In genomic region chr1:216750031-216750627, GRCh38 we compare ENCODE assay signal across 9 cellular contexts. TPM values are rescaled to one million over a fixed set of nuclear protein-coding genes. Genes with fewer than 3 reads are reported as not detected.
A peak's percentile ranks its signal among the peaks of the same experiment; 100 is the strongest.
DNase-seq lines count a peak whose midpoint lies in the region; ATAC-seq, FAIRE-seq and TF ChIP-seq lines count a peak whose summit lies in the region.
"Had no signal": no experiment of that assay in that cellular context is flagged by ENCODE, and none has a peak within 500 bp of the region (broad histone marks: within the 10 kb centered on the region; RNA-seq: fewer than 3 reads in every experiment).

No MANE protein-coding gene starts in this region.

- intact Hi-C loops in left ventricle myocardium superior (cut with micrococcal nuclease): no loop called here
- intact Hi-C loops in activated CD8-positive, alpha-beta T cell treated with anti-CD3 and anti-CD28 coated beads for 36 hours (cut with micrococcal nuclease): no loop called here

- 1 to 10% (median 5%) methylated on average over 3 of the region's 3 CpGs for WGBS in small intestine, 3 donors

- DNase-seq in DMS153 (lab: John Stamatoyannopoulos, UW) (peak; percentile 79), NCI-H2107 (lab: John Stamatoyannopoulos, UW) (peak; percentile 64), left ventricle myocardium superior (no peak), small intestine (peak; percentile 69)
- no peak for DNase-seq in effector memory CD8-positive, alpha-beta T cell
- DNase-seq in activated CD8-positive, alpha-beta T cell treated with anti-CD3 and anti-CD28 coated beads for 36 hours: no peak

- H3K36me3 Mint-ChIP-seq in effector memory CD8-positive, alpha-beta T cell (ENCODE audit: insufficient read depth): no peaks in the 10 kb centered on the region
- no peaks in the 10 kb centered on the region for H3K36me3 Mint-ChIP-seq in activated CD8-positive, alpha-beta T cell treated with anti-CD3 and anti-CD28 coated beads for 36 hours (ENCODE audit: low read depth)

- no peak overlapping the region for H3K4me3 Mint-ChIP-seq in effector memory CD8-positive, alpha-beta T cell
- no peak overlapping the region for H3K4me3 Mint-ChIP-seq in activated CD8-positive, alpha-beta T cell treated with anti-CD3 and anti-CD28 coated beads for 36 hours

- H3K4me1 ChIP-seq in small intestine (ENCODE audit: control insufficient read depth in 2 of 2, insufficient read depth in 1 of 2, low read depth in 1 of 2, low read length in 1 of 2): no peaks in the 10 kb centered on the region

- CTCF ChIA-PET in activated CD8-positive, alpha-beta T cell treated with anti-CD3 and anti-CD28 coated beads for 36 hours (lab: Charles Lee): interaction anchor here (0.6 to 1.2 kb wide), 3 partner anchors 9 to 29 kb away, joined by 3 read pairs; no protein-coding TSS in a partner anchor

- no peak overlapping the region for H3K27ac ChIP-seq in small intestine (ENCODE audit: low read depth in 1 of 2, low read length in 1 of 2)
- H3K27ac ChIP-seq: neutrophil had no signal

- no peaks in the 10 kb centered on the region for H3K27me3 ChIP-seq in small intestine (ENCODE audit: control insufficient read depth in 2 of 2, insufficient read depth in 2 of 2, low read length in 2 of 2)
- H3K27me3 ChIP-seq: neutrophil had no signal

- FAIRE-seq in small intestine (lab: Jason Lieb, UNC): no peak

- no peaks in the 10 kb centered on the region for H3K36me3 ChIP-seq in small intestine (ENCODE audit: control insufficient read depth in 2 of 2, insufficient read depth in 2 of 2, low read length in 2 of 2)
- H3K36me3 ChIP-seq: neutrophil had no signal

- ATAC-seq in HG02623 (IDR thresholded peaks at IDR 0.05; ENCODE audit: unreplicated experiment) (peak; percentile 70), left ventricle myocardium superior (peak; percentile 87)
- ATAC-seq in effector memory CD8-positive, alpha-beta T cell (replicated peaks): no peak
- no peak for ATAC-seq in activated CD8-positive, alpha-beta T cell treated with anti-CD3 and anti-CD28 coated beads for 36 hours

- H3K27ac Mint-ChIP-seq in effector memory CD8-positive, alpha-beta T cell: no peak overlapping the region
- no peak overlapping the region for H3K27ac Mint-ChIP-seq in activated CD8-positive, alpha-beta T cell treated with anti-CD3 and anti-CD28 coated beads for 36 hours

- TF ChIP-seq CTCF in WI38 (IDR thresholded peaks at IDR 0.05; ENCODE audit: low read depth, low read length): peak; percentile 67
- TF ChIP-seq CTCF in activated CD8-positive, alpha-beta T cell treated with anti-CD3 and anti-CD28 coated beads for 36 hours (IDR thresholded peaks at IDR 0.05): no peak

- POLR2A ChIA-PET in activated CD8-positive, alpha-beta T cell treated with anti-CD3 and anti-CD28 coated beads for 36 hours (lab: Charles Lee): no interaction called here

- H3K9me3 Mint-ChIP-seq in effector memory CD8-positive, alpha-beta T cell: peaks cover 5 to 8% of the 10 kb centered on the region in 2 donors
- H3K9me3 Mint-ChIP-seq in activated CD8-positive, alpha-beta T cell treated with anti-CD3 and anti-CD28 coated beads for 36 hours: no peaks in the 10 kb centered on the region

- H3K4me1 Mint-ChIP-seq in effector memory CD8-positive, alpha-beta T cell (ENCODE audit: low read depth in 2 of 2): no peaks in the 10 kb centered on the region
- H3K4me1 Mint-ChIP-seq in activated CD8-positive, alpha-beta T cell treated with anti-CD3 and anti-CD28 coated beads for 36 hours (ENCODE audit: low read depth): no peaks in the 10 kb centered on the region

- H3K9me3 ChIP-seq in small intestine (ENCODE audit: control insufficient read depth, low read depth): no peaks in the 10 kb centered on the region
- H3K9me3 ChIP-seq: neutrophil had no signal

- H3K4me3 ChIP-seq in WI38 (ENCODE audit: low read depth, low read length) (no peak overlapping the region), small intestine (ENCODE audit: low read depth in 1 of 2, low read length in 2 of 2) (no peak overlapping the region)

- no peaks in the 10 kb centered on the region for H3K27me3 Mint-ChIP-seq in effector memory CD8-positive, alpha-beta T cell
- no peaks in the 10 kb centered on the region for H3K27me3 Mint-ChIP-seq in activated CD8-positive, alpha-beta T cell treated with anti-CD3 and anti-CD28 coated beads for 36 hours

RNA-seq across cellular contexts. Expression of gene ESRRG, which starts 26.9 kb away (rescaled TPM):
- total RNA-seq in left ventricle myocardium superior: 51.5 TPM
- polyA plus RNA-seq in small intestine: 1 to 10 TPM; 2.4 to 6.3 (median 4.1) TPM
- total RNA-seq in activated CD8-positive, alpha-beta T cell treated with anti-CD3 and anti-CD28 coated beads for 36 hours: not detected

Comparison
In these comparisons a context has a peak if more than half of its experiments do, and no peak if none do; other contexts are left out.
1. DNase-seq: peak in DMS153 (single experiment), NCI-H2107 (single experiment) and small intestine (single experiment); none in left ventricle myocardium superior (single experiment), effector memory CD8-positive, alpha-beta T cell (0 of 3) and activated CD8-positive, alpha-beta T cell treated with anti-CD3 and anti-CD28 coated beads for 36 hours (single experiment).
2. ATAC-seq: peak in HG02623 (single experiment) and left ventricle myocardium superior (single experiment); none in effector memory CD8-positive, alpha-beta T cell (single experiment) and activated CD8-positive, alpha-beta T cell treated with anti-CD3 and anti-CD28 coated beads for 36 hours (single experiment).
3. RNA of gene ESRRG, which starts 26.9 kb away (total RNA-seq): 51.5 TPM in left ventricle myocardium superior (single experiment); not detected in activated CD8-positive, alpha-beta T cell treated with anti-CD3 and anti-CD28 coated beads for 36 hours; every median in the first group is over 10 times any median in the second.